Comparison of ENCODE assay signal across 8 cellular contexts in genomic region chr5:159097461-159098284, GRCh38. TPM values are rescaled to one million over a fixed set of nuclear protein-coding genes. Genes with fewer than 3 reads are reported as not detected.
DNase-seq lines count a peak whose midpoint lies in the region; ATAC-seq and TF ChIP-seq lines count a peak whose summit lies in the region.

No MANE protein-coding gene starts in this region.

- WGBS in suprapubic skin, result 8% methylated on average over 26 of the region's 35 CpGs

- ATAC-seq in GM21529 (IDR thresholded peaks at IDR 0.05; ENCODE audit: unreplicated experiment) (peak; percentile 22), GM21576 (IDR thresholded peaks at IDR 0.05; ENCODE audit: unreplicated experiment) (no peak), HG02870 (IDR thresholded peaks at IDR 0.05; ENCODE audit: unreplicated experiment) (no peak)

- no peak overlapping the region for H3K27ac Mint-ChIP-seq in CD14-positive monocyte
- no peak overlapping the region for H3K27ac Mint-ChIP-seq in activated T-helper 2 cell treated with anti-CD3 and anti-CD28 coated beads, Interferon-gamma antibody, Interleukin-2, Interleukin-4, amounts not matched to agents 10 μg/mL and 5 μg/mL and 100 μg/mL, durations not matched to agents 14 hours and 24 hours and 36 hours

- TF ChIP-seq EP300 in suprapubic skin (IDR thresholded peaks at IDR 0.05), result no peak

- DNase-seq in CD14-positive monocyte (ENCODE audit: low spot score) (no peak), suprapubic skin (ENCODE audit: low spot score in 2 of 2) (no peak), DMS153 treated with DMSO at 0.1 percent for 48 hours (lab: John Stamatoyannopoulos, UW; ENCODE audit: unreplicated experiment) (no peak)
- no peak for DNase-seq in activated T-helper 2 cell treated with anti-CD3 and anti-CD28 coated beads, Interferon-gamma antibody, Interleukin-2, Interleukin-4, amounts not matched to agents 10 μg/mL and 5 μg/mL and 100 μg/mL, durations not matched to agents 14 hours and 24 hours and 36 hours (ENCODE audit: low spot score)

- no peak for TF ChIP-seq CTCF in CD14-positive monocyte (IDR thresholded peaks at IDR 0.05)
- TF ChIP-seq CTCF in suprapubic skin (IDR thresholded peaks at IDR 0.05), result no peak

- no peak overlapping the region for H3K9ac ChIP-seq in iPS-18a (ENCODE audit: low read length)

- H3K4me1 ChIP-seq in iPS-18a (ENCODE audit: control insufficient read depth, low read depth, low read length) (peaks cover 36% of the 10 kb centered on the region), suprapubic skin (peaks cover 53% of the 10 kb centered on the region)

- H3K36me3 ChIP-seq in iPS-18a (ENCODE audit: control insufficient read depth, low read depth, low read length) (no peaks in the 10 kb centered on the region), suprapubic skin (no peaks in the 10 kb centered on the region)

- H3K9me3 Mint-ChIP-seq in CD14-positive monocyte, result peaks cover 3 to 36% (median 24%) of the 10 kb centered on the region in 7 donors
- H3K9me3 Mint-ChIP-seq in activated T-helper 2 cell treated with anti-CD3 and anti-CD28 coated beads, Interferon-gamma antibody, Interleukin-2, Interleukin-4, amounts not matched to agents 10 μg/mL and 5 μg/mL and 100 μg/mL, durations not matched to agents 14 hours and 24 hours and 36 hours, result no peaks in the 10 kb centered on the region

- H3K27me3 Mint-ChIP-seq in CD14-positive monocyte (ENCODE audit: low read depth in 3 of 3), result peaks cover 78 to 86% (median 81%) of the 10 kb centered on the region in 3 donors
- peaks cover 82% of the 10 kb centered on the region for H3K27me3 Mint-ChIP-seq in activated T-helper 2 cell treated with anti-CD3 and anti-CD28 coated beads, Interferon-gamma antibody, Interleukin-2, Interleukin-4, amounts not matched to agents 10 μg/mL and 5 μg/mL and 100 μg/mL, durations not matched to agents 14 hours and 24 hours and 36 hours (ENCODE audit: low read depth)

- H3K4me3 ChIP-seq in iPS-18a (ENCODE audit: low read length) (peak overlapping the region; percentile 25), suprapubic skin (peak overlapping the region; percentile 66)

- H3K27me3 ChIP-seq in iPS-18a (ENCODE audit: control insufficient read depth, insufficient read depth, low read length) (peaks cover 92% of the 10 kb centered on the region), suprapubic skin (peaks cover 78% of the 10 kb centered on the region)

- peaks cover 3 to 7% of the 10 kb centered on the region in 2 donors for H3K36me3 Mint-ChIP-seq in CD14-positive monocyte
- peaks cover 4% of the 10 kb centered on the region for H3K36me3 Mint-ChIP-seq in activated T-helper 2 cell treated with anti-CD3 and anti-CD28 coated beads, Interferon-gamma antibody, Interleukin-2, Interleukin-4, amounts not matched to agents 10 μg/mL and 5 μg/mL and 100 μg/mL, durations not matched to agents 14 hours and 24 hours and 36 hours (ENCODE audit: low read depth)

- TF ChIP-seq POLR2A in suprapubic skin (IDR thresholded peaks at IDR 0.05), result peak in 1 of 2 donors; percentile 18

- intact Hi-C loops in CD14-positive monocyte (cut with micrococcal nuclease), result no loop called here
- intact Hi-C loops in activated T-helper 2 cell treated with anti-CD3 and anti-CD28 coated beads, Interferon-gamma antibody, Interleukin-2, Interleukin-4, amounts not matched to agents 10 μg/mL and 5 μg/mL and 100 μg/mL, durations not matched to agents 14 hours and 24 hours and 36 hours (cut with micrococcal nuclease), result loop anchor here (2.0 kb wide), 1 partner anchor 277 kb away; no protein-coding TSS in a partner anchor

- H3K4me1 Mint-ChIP-seq in CD14-positive monocyte, result peaks cover 55% of the 10 kb centered on the region
- H3K4me1 Mint-ChIP-seq in activated T-helper 2 cell treated with anti-CD3 and anti-CD28 coated beads, Interferon-gamma antibody, Interleukin-2, Interleukin-4, amounts not matched to agents 10 μg/mL and 5 μg/mL and 100 μg/mL, durations not matched to agents 14 hours and 24 hours and 36 hours (ENCODE audit: low read depth), result peaks cover 29% of the 10 kb centered on the region

- no peaks in the 10 kb centered on the region for H3K9me3 ChIP-seq in iPS-18a (ENCODE audit: control insufficient read depth, low read depth, low read length)
- H3K9me3 ChIP-seq in suprapubic skin, result no peaks in the 10 kb centered on the region

- H3K4me3 Mint-ChIP-seq in CD14-positive monocyte, result peak overlapping the region; percentile 87 to 96
- peak overlapping the region; percentile 81 for H3K4me3 Mint-ChIP-seq in activated T-helper 2 cell treated with anti-CD3 and anti-CD28 coated beads, Interferon-gamma antibody, Interleukin-2, Interleukin-4, amounts not matched to agents 10 μg/mL and 5 μg/mL and 100 μg/mL, durations not matched to agents 14 hours and 24 hours and 36 hours (ENCODE audit: low read depth)

- H3K27ac ChIP-seq in iPS-18a (ENCODE audit: low read length) (no peak overlapping the region), suprapubic skin (peak overlapping the region; percentile 90)

RNA-seq across cellular contexts. Expression of gene EBF1, which starts 2.0 kb away (rescaled TPM):
- not detected for polyA plus RNA-seq in CD14-positive monocyte
- 0.16 TPM in 1 of 2 replicates, not detected in the other for total RNA-seq in activated T-helper 2 cell treated with anti-CD3 and anti-CD28 coated beads, Interferon-gamma antibody, Interleukin-2, Interleukin-4, amounts not matched to agents 10 μg/mL and 5 μg/mL and 100 μg/mL, durations not matched to agents 14 hours and 24 hours and 36 hours
- 10 to 100 TPM in 2 of 4 donors, 1 to 10 TPM in 2; 4.3 to 13.6 (median 8.8) TPM for total RNA-seq in suprapubic skin
